ENCODE assay signal across 8 cellular contexts in genomic region chr7:40551685-40552576, GRCh38.
DNase-seq lines count a peak whose midpoint lies in the region; ATAC-seq lines count a peak whose summit lies in the region.

No MANE protein-coding gene starts in this region.

- peaks cover 0 to 8% (median 3%) of the 10 kb centered on the region in 4 donors for H3K4me1 Mint-ChIP-seq in naive thymus-derived CD8-positive, alpha-beta T cell

- H3K27ac Mint-ChIP-seq in naive thymus-derived CD8-positive, alpha-beta T cell, result no peak overlapping the region

- no peak overlapping the region for H3K4me3 Mint-ChIP-seq in naive thymus-derived CD8-positive, alpha-beta T cell

- H3K36me3 Mint-ChIP-seq in naive thymus-derived CD8-positive, alpha-beta T cell, result no peaks in the 10 kb centered on the region

- no peaks in the 10 kb centered on the region for H3K9me3 Mint-ChIP-seq in naive thymus-derived CD8-positive, alpha-beta T cell

- ATAC-seq in GM18519 (IDR thresholded peaks at IDR 0.05; ENCODE audit: low FRiP score, unreplicated experiment), result peak; percentile 69
- peak; percentile 88 for ATAC-seq in HG02623 (IDR thresholded peaks at IDR 0.05; ENCODE audit: unreplicated experiment)
- no peak for ATAC-seq in naive thymus-derived CD8-positive, alpha-beta T cell

- no peaks in the 10 kb centered on the region for H3K27me3 Mint-ChIP-seq in naive thymus-derived CD8-positive, alpha-beta T cell

- POLR2A ChIA-PET in naive thymus-derived CD8-positive, alpha-beta T cell (lab: Charles Lee), result no interaction called here

- DNase-seq in NOMO-1 treated with dmso at 0.1 percent for 144 hours (lab: John Stamatoyannopoulos, UW; ENCODE audit: unreplicated experiment) (peak; percentile 87), globus pallidus (ENCODE audit: low spot score) (peak; percentile 0), GM19238 (ENCODE audit: insufficient read length, low spot score) (no peak), NCI-H2107 (lab: John Stamatoyannopoulos, UW) (no peak)
- no peak for DNase-seq in naive thymus-derived CD8-positive, alpha-beta T cell
- no peak for DNase-seq in stimulated activated CD4-positive, alpha-beta T cell treated with anti-CD3 and anti-CD28 coated beads, Interleukin-4, amount 100 ng/mL, for 4 hours

Comparison
In these comparisons a context has a peak if more than half of its experiments do, and no peak if none do; other contexts are left out.
1. ATAC-seq: peak in GM18519 (single experiment) and HG02623 (single experiment); none in naive thymus-derived CD8-positive, alpha-beta T cell (0 of 2).
2. DNase-seq: peak in NOMO-1 treated with dmso at 0.1 percent for 144 hours (single experiment) and globus pallidus (single experiment); none in GM19238 (single experiment), naive thymus-derived CD8-positive, alpha-beta T cell (0 of 10), stimulated activated CD4-positive, alpha-beta T cell treated with anti-CD3 and anti-CD28 coated beads, Interleukin-4, amount 100 ng/mL, for 4 hours (0 of 2) and NCI-H2107 (single experiment).